In the genomic region with DNA sequence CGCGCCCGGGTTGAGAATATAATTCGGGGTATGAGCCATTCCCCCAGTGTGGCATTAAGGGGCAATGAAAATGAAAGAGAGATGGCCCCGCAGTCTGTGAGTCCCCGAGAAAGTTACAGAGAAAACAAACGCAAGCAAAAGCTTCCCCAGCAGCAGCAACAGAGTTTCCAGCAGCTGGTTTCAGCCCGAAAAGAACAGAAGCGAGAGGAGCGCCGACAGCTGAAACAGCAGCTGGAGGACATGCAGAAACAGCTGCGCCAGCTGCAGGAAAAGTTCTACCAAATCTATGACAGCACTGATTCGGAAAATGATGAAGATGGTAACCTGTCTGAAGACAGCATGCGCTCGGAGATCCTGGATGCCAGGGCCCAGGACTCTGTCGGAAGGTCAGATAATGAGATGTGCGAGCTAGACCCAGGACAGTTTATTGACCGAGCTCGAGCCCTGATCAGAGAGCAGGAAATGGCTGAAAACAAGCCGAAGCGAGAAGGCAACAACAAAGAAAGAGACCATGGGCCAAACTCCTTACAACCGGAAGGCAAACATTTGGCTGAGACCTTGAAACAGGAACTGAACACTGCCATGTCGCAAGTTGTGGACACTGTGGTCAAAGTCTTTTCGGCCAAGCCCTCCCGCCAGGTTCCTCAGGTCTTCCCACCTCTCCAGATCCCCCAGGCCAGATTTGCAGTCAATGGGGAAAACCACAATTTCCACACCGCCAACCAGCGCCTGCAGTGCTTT, we compare ENCODE assay signal across 17 cellular contexts. TPM values are rescaled to one million over a fixed set of nuclear protein-coding genes. Genes with fewer than 3 reads are reported as not detected.
DNase-seq lines count a peak whose midpoint lies in the region; ATAC-seq and TF ChIP-seq lines count a peak whose summit lies in the region.
"Had no signal": no experiment of that assay in that cellular context is flagged by ENCODE, and none has a peak within 500 bp of the region (broad histone marks: within the 10 kb centered on the region; RNA-seq: fewer than 3 reads in every experiment).

No MANE protein-coding gene starts in this region.

- WGBS in liver = 76% methylated on average over 27 of the region's 27 CpGs

- H3K4me3 ChIP-seq in liver (ENCODE audit: low read depth in 1 of 3, low read length in 3 of 3) = no peak overlapping the region

- H3K9me3 ChIP-seq in liver (ENCODE audit: control insufficient read depth in 4 of 4, low read length in 3 of 4) = no peaks in the 10 kb centered on the region

- H3K27ac ChIP-seq in liver (ENCODE audit: low read depth in 1 of 2, low read length in 2 of 2) (peak overlapping the region; percentile 19 to 28), temporal lobe (ENCODE audit: low read depth, low read length) (peak overlapping the region; percentile 90)
- H3K27ac ChIP-seq: KMS-11, VCaP had no signal

- peak in 1 of 2 donors; percentile 14 for TF ChIP-seq RAD21 in liver (IDR thresholded peaks at IDR 0.05)

- H3K9ac ChIP-seq in liver (ENCODE audit: low read depth in 1 of 2, low read length in 2 of 2) = no peak overlapping the region
- H3K9ac ChIP-seq: KMS-11 had no signal

- DNase-seq in NOMO-1 treated with dmso at 0.1 percent for 144 hours (lab: John Stamatoyannopoulos, UW; ENCODE audit: unreplicated experiment) (peak; percentile 31), dermis blood vessel endothelial cell (peak; percentile 32), mesenteric fat pad (ENCODE audit: low spot score) (no peak), A172 (ENCODE audit: low spot score) (no peak)
- DNase-seq: activated CD8-positive, alpha-beta T cell treated with anti-CD3 and anti-CD28 coated beads, Interleukin-2, amount 10 ng/mL, durations not matched to agents 7 days and 5 days; DMS153; mammary epithelial cell; NCI-H187; NCI-H524 treated with DMSO at 0.1 percent for 48 hours; stimulated activated CD4-positive, alpha-beta T cell treated with anti-CD3 and anti-CD28 coated beads, Interleukin-2, amount 100 ng/mL, for 48 hours had no signal

- H3K36me3 ChIP-seq in liver (ENCODE audit: control insufficient read depth in 4 of 4, insufficient read depth in 3 of 4, low read depth in 1 of 4, low read length in 3 of 4) = peaks cover 8 to 53% (median 16%) of the 10 kb centered on the region in 4 donors

- peaks cover 6 to 54% (median 33%) of the 10 kb centered on the region in 4 donors for H3K4me1 ChIP-seq in liver (ENCODE audit: control insufficient read depth in 4 of 4, insufficient read depth in 4 of 4, low read length in 3 of 4)

- no peaks in the 10 kb centered on the region for H3K27me3 ChIP-seq in liver (ENCODE audit: control insufficient read depth in 4 of 4, insufficient read depth in 4 of 4, low read length in 3 of 4)

- ATAC-seq in activated CD4-positive, CD25-positive, alpha-beta regulatory T cell treated with anti-CD3 and anti-CD28 coated beads, Interleukin-2, amount 50 U/mL, for 24 hours = no peak
- ATAC-seq in HG03354 (IDR thresholded peaks at IDR 0.05; ENCODE audit: poor library complexity, severe bottlenecking, unreplicated experiment) = no peak
- ATAC-seq: activated CD8-positive, alpha-beta T cell treated with anti-CD3 and anti-CD28 coated beads, Interleukin-2, amount 10 ng/mL, durations not matched to agents 7 days and 5 days; Panc1 had no signal

- no peak for TF ChIP-seq CTCF in liver (IDR thresholded peaks at IDR 0.05; ENCODE audit: low read depth, low read length, missing input control)

TF ChIP-seq in liver, 16 proteins besides CTCF, POLR2A, EP300 and RAD21:
- TF ChIP-seq EGR1 (IDR thresholded peaks at IDR 0.05; ENCODE audit: low read depth in 2 of 2) = no peak
- TF ChIP-seq SP1 (IDR thresholded peaks at IDR 0.05) = peak; percentile 29
- TF ChIP-seq HNF4G (IDR thresholded peaks at IDR 0.05) = peak; percentile 33
- no peak for TF ChIP-seq FOXA2 (IDR thresholded peaks at IDR 0.05)
- TF ChIP-seq, protein P1, sequence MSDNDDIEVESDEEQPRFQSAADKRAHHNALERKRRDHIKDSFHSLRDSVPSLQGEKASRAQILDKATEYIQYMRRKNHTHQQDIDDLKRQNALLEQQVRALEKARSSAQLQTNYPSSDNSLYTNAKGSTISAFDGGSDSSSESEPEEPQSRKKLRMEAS (IDR thresholded peaks at IDR 0.05) = peak; percentile 12
- no peak for TF ChIP-seq TAF1 (conservative IDR thresholded peaks at IDR 0.05)
- TF ChIP-seq YY1 (IDR thresholded peaks at IDR 0.05) = peak; percentile 12
- TF ChIP-seq GABPA (IDR thresholded peaks at IDR 0.05 in 1 of 2, conservative IDR thresholded peaks at IDR 0.05 in 1 of 2) = peak in 1 of 2 donors; percentile 52
- TF ChIP-seq, protein P2, sequence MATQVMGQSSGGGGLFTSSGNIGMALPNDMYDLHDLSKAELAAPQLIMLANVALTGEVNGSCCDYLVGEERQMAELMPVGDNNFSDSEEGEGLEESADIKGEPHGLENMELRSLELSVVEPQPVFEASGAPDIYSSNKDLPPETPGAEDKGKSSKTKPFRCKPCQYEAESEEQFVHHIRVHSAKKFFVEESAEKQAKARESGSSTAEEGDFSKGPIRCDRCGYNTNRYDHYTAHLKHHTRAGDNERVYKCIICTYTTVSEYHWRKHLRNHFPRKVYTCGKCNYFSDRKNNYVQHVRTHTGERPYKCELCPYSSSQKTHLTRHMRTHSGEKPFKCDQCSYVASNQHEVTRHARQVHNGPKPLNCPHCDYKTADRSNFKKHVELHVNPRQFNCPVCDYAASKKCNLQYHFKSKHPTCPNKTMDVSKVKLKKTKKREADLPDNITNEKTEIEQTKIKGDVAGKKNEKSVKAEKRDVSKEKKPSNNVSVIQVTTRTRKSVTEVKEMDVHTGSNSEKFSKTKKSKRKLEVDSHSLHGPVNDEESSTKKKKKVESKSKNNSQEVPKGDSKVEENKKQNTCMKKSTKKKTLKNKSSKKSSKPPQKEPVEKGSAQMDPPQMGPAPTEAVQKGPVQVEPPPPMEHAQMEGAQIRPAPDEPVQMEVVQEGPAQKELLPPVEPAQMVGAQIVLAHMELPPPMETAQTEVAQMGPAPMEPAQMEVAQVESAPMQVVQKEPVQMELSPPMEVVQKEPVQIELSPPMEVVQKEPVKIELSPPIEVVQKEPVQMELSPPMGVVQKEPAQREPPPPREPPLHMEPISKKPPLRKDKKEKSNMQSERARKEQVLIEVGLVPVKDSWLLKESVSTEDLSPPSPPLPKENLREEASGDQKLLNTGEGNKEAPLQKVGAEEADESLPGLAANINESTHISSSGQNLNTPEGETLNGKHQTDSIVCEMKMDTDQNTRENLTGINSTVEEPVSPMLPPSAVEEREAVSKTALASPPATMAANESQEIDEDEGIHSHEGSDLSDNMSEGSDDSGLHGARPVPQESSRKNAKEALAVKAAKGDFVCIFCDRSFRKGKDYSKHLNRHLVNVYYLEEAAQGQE (IDR thresholded peaks at IDR 0.05) = no peak
- TF ChIP-seq HNF4A (conservative IDR thresholded peaks at IDR 0.05) = peak; percentile 45 to 63
- TF ChIP-seq, protein P3, sequence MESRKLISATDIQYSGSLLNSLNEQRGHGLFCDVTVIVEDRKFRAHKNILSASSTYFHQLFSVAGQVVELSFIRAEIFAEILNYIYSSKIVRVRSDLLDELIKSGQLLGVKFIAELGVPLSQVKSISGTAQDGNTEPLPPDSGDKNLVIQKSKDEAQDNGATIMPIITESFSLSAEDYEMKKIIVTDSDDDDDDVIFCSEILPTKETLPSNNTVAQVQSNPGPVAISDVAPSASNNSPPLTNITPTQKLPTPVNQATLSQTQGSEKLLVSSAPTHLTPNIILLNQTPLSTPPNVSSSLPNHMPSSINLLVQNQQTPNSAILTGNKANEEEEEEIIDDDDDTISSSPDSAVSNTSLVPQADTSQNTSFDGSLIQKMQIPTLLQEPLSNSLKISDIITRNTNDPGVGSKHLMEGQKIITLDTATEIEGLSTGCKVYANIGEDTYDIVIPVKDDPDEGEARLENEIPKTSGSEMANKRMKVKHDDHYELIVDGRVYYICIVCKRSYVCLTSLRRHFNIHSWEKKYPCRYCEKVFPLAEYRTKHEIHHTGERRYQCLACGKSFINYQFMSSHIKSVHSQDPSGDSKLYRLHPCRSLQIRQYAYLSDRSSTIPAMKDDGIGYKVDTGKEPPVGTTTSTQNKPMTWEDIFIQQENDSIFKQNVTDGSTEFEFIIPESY (IDR thresholded peaks at IDR 0.05) = peak; percentile 51
- TF ChIP-seq, protein P4, sequence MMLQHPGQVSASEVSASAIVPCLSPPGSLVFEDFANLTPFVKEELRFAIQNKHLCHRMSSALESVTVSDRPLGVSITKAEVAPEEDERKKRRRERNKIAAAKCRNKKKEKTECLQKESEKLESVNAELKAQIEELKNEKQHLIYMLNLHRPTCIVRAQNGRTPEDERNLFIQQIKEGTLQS (IDR thresholded peaks at IDR 0.05) = no peak
- TF ChIP-seq JUND (IDR thresholded peaks at IDR 0.05) = peak in 1 of 2 donors; percentile 39
- no peak for TF ChIP-seq FOXA1 (IDR thresholded peaks at IDR 0.05)
- no peak for TF ChIP-seq NR2F2 (IDR thresholded peaks at IDR 0.05)
- TF ChIP-seq RXRA (IDR thresholded peaks at IDR 0.05) = peak; percentile 26 to 30
TF ChIP-seq in liver: peak in this region for 9.

RNA-seq across cellular contexts. Expression of a gene that starts 9.4 kb away (rescaled TPM):
- total RNA-seq in dermis blood vessel endothelial cell (45.8 and 114 TPM in 2 replicates), liver (100 to 1,000 TPM in 1 of 2 donors, 10 to 100 TPM in 1; 23.2 to 101 TPM), temporal lobe (13.3 TPM), mesenteric fat pad (4.1 TPM)
- 10 to 100 TPM; 18.3 to 39.4 TPM for polyA plus RNA-seq in liver
- total RNA-seq in A172 (2014; rRNA removed; shearing (Covaris generic)) = 0.22 TPM in 1 of 2 replicates, not detected in the other
- total RNA-seq: activated CD8-positive, alpha-beta T cell treated with anti-CD3 and anti-CD28 coated beads, Interleukin-2, amount 10 ng/mL, durations not matched to agents 7 days and 5 days had no signal

Comparison
In these comparisons a context has a peak if more than half of its experiments do, and no peak if none do; other contexts are left out.
1. DNase-seq: peak in NOMO-1 treated with dmso at 0.1 percent for 144 hours (single experiment) and dermis blood vessel endothelial cell (single experiment); none in mesenteric fat pad (single experiment) and A172 (single experiment).